9 cellular contexts compared by ENCODE assay signal in genomic region chr5:173884402-173885053, GRCh38. TPM values are rescaled to one million over a fixed set of nuclear protein-coding genes. Genes with fewer than 3 reads are reported as not detected.
A peak's percentile ranks its signal among the peaks of the same experiment; 100 is the strongest.
DNase-seq lines count a peak whose midpoint lies in the region; ATAC-seq and TF ChIP-seq lines count a peak whose summit lies in the region.
"Had no signal": no experiment of that assay in that cellular context is flagged by ENCODE, and none has a peak within 500 bp of the region (broad histone marks: within the 10 kb centered on the region; RNA-seq: fewer than 3 reads in every experiment).

No MANE protein-coding gene starts in this region.

- H3K4me3 Mint-ChIP-seq in dendritic cell treated with granulocyte-macrophage colony-stimulating factor and Interleukin-4, amounts not matched to agents 40 ng/mL and 50 ng/mL, for 4 days: no peak overlapping the region

- H3K4me1 ChIP-seq in left ventricle myocardium inferior (peaks cover 41% of the 10 kb centered on the region), heart right ventricle (peaks cover 0 to 45% (median 17%) of the 10 kb centered on the region in 9 donors), transverse colon (peaks cover 7 to 41% (median 34%) of the 10 kb centered on the region in 4 donors), foreskin keratinocyte (peaks cover 17% of the 10 kb centered on the region)

- no peak for TF ChIP-seq CTCF in left ventricle myocardium inferior (IDR thresholded peaks at IDR 0.05; ENCODE audit: borderline replicate concordance)
- TF ChIP-seq CTCF in heart right ventricle (IDR thresholded peaks at IDR 0.05): no peak
- TF ChIP-seq CTCF in transverse colon (IDR thresholded peaks at IDR 0.05): no peak
- TF ChIP-seq CTCF in foreskin keratinocyte (conservative IDR thresholded peaks at IDR 0.05): no peak

- H3K36me3 ChIP-seq in left ventricle myocardium inferior: no peaks in the 10 kb centered on the region
- H3K36me3 ChIP-seq in heart right ventricle: no peaks in the 10 kb centered on the region
- H3K36me3 ChIP-seq in transverse colon: no peaks in the 10 kb centered on the region

- in situ Hi-C loops in transverse colon (cut with MboI; ENCODE audit: low pct_ligation_motif_present in 1 of 4, low pct_unique_long_range_greater_than_20kb in 1 of 4, low sequenced_read_pairs in 3 of 4): no loop called here

- ATAC-seq in heart right ventricle (no peak), GM21737 (IDR thresholded peaks at IDR 0.05; ENCODE audit: unreplicated experiment) (no peak), foreskin keratinocyte (no peak), HG03442 (IDR thresholded peaks at IDR 0.05; ENCODE audit: unreplicated experiment) (no peak)

- intact Hi-C loops in left ventricle myocardium inferior (cut with micrococcal nuclease): no loop called here
- intact Hi-C loops in heart right ventricle (cut with DNase I): loop anchor here in 7 of 10 donors (5.0 to 10.0 kb wide), 9 partner anchors 38 to 270 kb away; partner anchors contain the start of gene BOD1 (in 3 of the 7)
- intact Hi-C loops in dendritic cell treated with granulocyte-macrophage colony-stimulating factor and Interleukin-4, amounts not matched to agents 40 ng/mL and 50 ng/mL, for 4 days (cut with micrococcal nuclease): loop anchor here (10.0 kb wide), 2 partner anchors 50 to 100 kb away; no protein-coding TSS in a partner anchor
- intact Hi-C loops in transverse colon (cut with DNase I; ENCODE audit: low total_unique reads): loop anchor here (5.0 to 10.0 kb wide), 2 partner anchors 88 to 270 kb away; partner anchors contain the start of gene BOD1

- H3K4me3 ChIP-seq in left ventricle myocardium inferior (no peak overlapping the region), heart right ventricle (no peak overlapping the region), transverse colon (no peak overlapping the region)
- H3K4me3 ChIP-seq: SK-N-MC had no signal

- H3K4me1 Mint-ChIP-seq in dendritic cell treated with granulocyte-macrophage colony-stimulating factor and Interleukin-4, amounts not matched to agents 40 ng/mL and 50 ng/mL, for 4 days (ENCODE audit: low read depth): peaks cover 55% of the 10 kb centered on the region

- no peak for DNase-seq in left ventricle myocardium inferior
- DNase-seq in heart right ventricle: no peak
- peak; percentile 57 for DNase-seq in T-helper 22 cell (ENCODE audit: low read depth)
- peak; percentile 77 for DNase-seq in transverse colon
- DNase-seq in foreskin keratinocyte: no peak

- H3K27me3 ChIP-seq in left ventricle myocardium inferior (ENCODE audit: low read depth): no peaks in the 10 kb centered on the region
- no peaks in the 10 kb centered on the region for H3K27me3 ChIP-seq in heart right ventricle
- no peaks in the 10 kb centered on the region for H3K27me3 ChIP-seq in transverse colon
- H3K27me3 ChIP-seq in foreskin keratinocyte: no peaks in the 10 kb centered on the region

- H3K27ac ChIP-seq in left ventricle myocardium inferior (replicated peaks): peak overlapping the region; percentile 31
- peak overlapping the region in 3 of 10 donors; percentile 42 to 74 (median 42) for H3K27ac ChIP-seq in heart right ventricle
- H3K27ac ChIP-seq in transverse colon: peak overlapping the region; percentile 76 to 93 (median 87)
- no peak overlapping the region for H3K27ac ChIP-seq in foreskin keratinocyte
- H3K27ac ChIP-seq: SK-N-MC had no signal

- peaks cover 16% of the 10 kb centered on the region for H3K36me3 Mint-ChIP-seq in dendritic cell treated with granulocyte-macrophage colony-stimulating factor and Interleukin-4, amounts not matched to agents 40 ng/mL and 50 ng/mL, for 4 days (ENCODE audit: low read depth)

- 77 to 79% methylated on average over 2 of the region's 2 CpGs for WGBS in heart right ventricle, 2 donors
- WGBS in transverse colon (ENCODE audit: low coverage in 1 of 2), 2 donors: 33 to 100% methylated on average over 1 to 2 of the region's 2 CpGs

- H3K9me3 ChIP-seq in left ventricle myocardium inferior (replicated peaks): no peaks in the 10 kb centered on the region
- no peaks in the 10 kb centered on the region for H3K9me3 ChIP-seq in heart right ventricle
- H3K9me3 ChIP-seq in transverse colon: no peaks in the 10 kb centered on the region

- H3K9me3 Mint-ChIP-seq in dendritic cell treated with granulocyte-macrophage colony-stimulating factor and Interleukin-4, amounts not matched to agents 40 ng/mL and 50 ng/mL, for 4 days: peaks cover 10% of the 10 kb centered on the region

- peak overlapping the region; percentile 73 for H3K27ac Mint-ChIP-seq in dendritic cell treated with granulocyte-macrophage colony-stimulating factor and Interleukin-4, amounts not matched to agents 40 ng/mL and 50 ng/mL, for 4 days

- H3K27me3 Mint-ChIP-seq in dendritic cell treated with granulocyte-macrophage colony-stimulating factor and Interleukin-4, amounts not matched to agents 40 ng/mL and 50 ng/mL, for 4 days: no peaks in the 10 kb centered on the region

- no peak for TF ChIP-seq EP300 in transverse colon (IDR thresholded peaks at IDR 0.05; ENCODE audit: low read depth)

- no peak for TF ChIP-seq POLR2A in transverse colon (IDR thresholded peaks at IDR 0.05)

RNA-seq across cellular contexts. Expression of gene CPEB4, which starts 3.6 kb away (rescaled TPM):
- 136 TPM for total RNA-seq in left ventricle myocardium inferior
- total RNA-seq in heart right ventricle: 100 to 1,000 TPM; 116 to 279 (median 187) TPM
- polyA plus RNA-seq in heart right ventricle: 10 to 100 TPM; 29.4 to 35.4 TPM
- total RNA-seq in transverse colon: 10 to 100 TPM; 23.6 to 67.7 (median 36.5) TPM
- 9.0 and 10.6 TPM in 2 replicates for total RNA-seq in foreskin keratinocyte
- polyA plus RNA-seq in foreskin keratinocyte: 1.0 and 1.2 TPM in 2 replicates

Comparison
In these comparisons a context has a peak if more than half of its experiments do, and no peak if none do; other contexts are left out.
1. DNase-seq: peak in T-helper 22 cell (single experiment) and transverse colon (single experiment); none in left ventricle myocardium inferior (single experiment), heart right ventricle (0 of 2) and foreskin keratinocyte (0 of 2).